22 cellular contexts compared by ENCODE assay signal in genomic region chr18:13496691-13497281, GRCh38.
"Had no signal": no experiment of that assay in that cellular context is flagged by ENCODE, and none has a peak within 500 bp of the region (broad histone marks: within the 10 kb centered on the region; RNA-seq: fewer than 3 reads in every experiment).

No MANE protein-coding gene starts in this region.

- DNase-seq: activated B cell treated with CpG ODN at 0.5 μM for 24 hours; activated CD4-positive, alpha-beta memory T cell treated with anti-CD3 and anti-CD28 coated beads for 36 hours; activated CD4-positive, alpha-beta T cell treated with anti-CD3 and anti-CD28 coated beads for 48 hours; activated naive CD4-positive, alpha-beta T cell; activated naive CD8-positive, alpha-beta T cell treated with anti-CD3 and anti-CD28 coated beads, Interleukin-2, amount 10 ng/mL, durations not matched to agents 7 days and 5 days; amygdala; caudate nucleus; effector CD8-positive, alpha-beta T cell; foreskin keratinocyte; kidney; lower lobe of right lung; mesendoderm; ovary; stimulated activated CD4-positive, alpha-beta T cell treated with anti-CD3 and anti-CD28 coated beads, Interleukin-12 subunit alpha, Interleukin-12 subunit beta, amount 100 ng/mL, for 4 hours; stomach; transverse colon; uterus had no signal

- H3K4me3 Mint-ChIP-seq: activated B cell treated with CpG ODN at 0.5 μM for 24 hours; activated CD4-positive, alpha-beta memory T cell treated with anti-CD3 and anti-CD28 coated beads for 36 hours; activated naive CD8-positive, alpha-beta T cell treated with anti-CD3 and anti-CD28 coated beads, Interleukin-2, amount 10 ng/mL, durations not matched to agents 7 days and 5 days; activated T-helper 1 cell treated with anti-CD3 and anti-CD28 coated beads, Interleukin-12 subunit alpha, Interleukin-12 subunit beta, Interleukin-2, Interleukin-4 antibody, amounts not matched to agents 30 ng/mL and 10 ng/mL and 1 ng/mL, durations not matched to agents 14 hours and 24 hours and 36 hours; brain; natural killer cell treated with Interleukin-12 subunit alpha and Interleukin-12 subunit beta and Interleukin-15 and Interleukin-18, amount 100 ng/mL, for 72 hours; T-helper 1 cell treated with Interleukin-12 subunit alpha and Interleukin-12 subunit beta and Interleukin-4 antibody, amounts not matched to agents 30 μg/mL and 1 μg/mL, for 36 hours had no signal

- H3K27ac Mint-ChIP-seq: activated B cell treated with CpG ODN at 0.5 μM for 24 hours; activated CD4-positive, alpha-beta memory T cell treated with anti-CD3 and anti-CD28 coated beads for 36 hours; activated naive CD8-positive, alpha-beta T cell treated with anti-CD3 and anti-CD28 coated beads, Interleukin-2, amount 10 ng/mL, durations not matched to agents 7 days and 5 days; natural killer cell treated with Interleukin-12 subunit alpha and Interleukin-12 subunit beta and Interleukin-15 and Interleukin-18, amount 100 ng/mL, for 72 hours; T-helper 1 cell treated with Interleukin-12 subunit alpha and Interleukin-12 subunit beta and Interleukin-4 antibody, amounts not matched to agents 30 μg/mL and 1 μg/mL, for 36 hours had no signal

- ATAC-seq: foreskin keratinocyte; left lobe of liver; lower lobe of right lung; natural killer cell treated with Interleukin-12 subunit alpha and Interleukin-12 subunit beta and Interleukin-15 and Interleukin-18, amount 100 ng/mL, for 72 hours had no signal

- H3K27me3 Mint-ChIP-seq: activated B cell treated with CpG ODN at 0.5 μM for 24 hours; activated CD4-positive, alpha-beta memory T cell treated with anti-CD3 and anti-CD28 coated beads for 36 hours; activated naive CD8-positive, alpha-beta T cell treated with anti-CD3 and anti-CD28 coated beads, Interleukin-2, amount 10 ng/mL, durations not matched to agents 7 days and 5 days; natural killer cell treated with Interleukin-12 subunit alpha and Interleukin-12 subunit beta and Interleukin-15 and Interleukin-18, amount 100 ng/mL, for 72 hours had no signal
